1 cellular context compared by ENCODE assay signal in the genomic region with DNA sequence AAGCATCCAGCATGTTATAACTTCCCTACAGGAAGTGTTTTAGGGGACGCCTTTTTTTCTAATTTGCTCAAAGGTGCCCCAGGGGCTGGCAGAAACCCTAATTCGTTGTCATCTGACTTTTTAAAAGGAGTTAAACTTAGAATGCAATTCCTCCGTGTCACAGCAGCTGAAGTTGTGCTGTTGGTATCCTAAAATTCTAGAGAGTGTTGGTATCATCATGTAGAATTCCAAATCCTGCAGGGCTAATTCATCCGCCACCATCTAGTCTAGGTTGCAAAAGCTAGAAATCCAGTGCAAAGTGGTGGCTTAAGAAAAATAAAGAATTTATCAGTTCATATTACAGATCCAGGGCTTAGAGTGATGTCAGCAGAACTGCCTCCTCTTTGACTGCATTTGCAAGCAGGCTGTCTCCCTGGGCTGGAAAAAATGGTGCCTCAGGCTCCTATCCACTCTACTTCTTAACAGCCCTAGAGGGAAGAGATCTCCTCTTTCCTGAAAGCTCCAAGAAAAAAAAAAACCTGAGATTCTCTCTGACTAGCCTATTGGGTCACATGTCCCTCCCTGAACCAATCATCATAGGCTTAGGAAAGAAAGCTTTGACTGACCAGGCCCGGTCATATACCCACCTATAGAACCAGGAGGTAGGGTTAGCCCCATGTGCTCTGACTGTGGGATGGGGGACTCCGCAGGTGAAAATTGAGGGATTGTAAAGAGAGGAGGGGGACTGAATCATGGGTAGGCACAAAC.
A peak's percentile ranks its signal among the peaks of the same experiment; 100 is the strongest.
TF ChIP-seq lines count a peak whose summit lies in the region.

No MANE protein-coding gene starts in this region.

TF ChIP-seq in K562, 482 proteins besides CTCF, POLR2A, EP300 and RAD21 (continued from another document and continues in another):
- TF ChIP-seq, protein P1, sequence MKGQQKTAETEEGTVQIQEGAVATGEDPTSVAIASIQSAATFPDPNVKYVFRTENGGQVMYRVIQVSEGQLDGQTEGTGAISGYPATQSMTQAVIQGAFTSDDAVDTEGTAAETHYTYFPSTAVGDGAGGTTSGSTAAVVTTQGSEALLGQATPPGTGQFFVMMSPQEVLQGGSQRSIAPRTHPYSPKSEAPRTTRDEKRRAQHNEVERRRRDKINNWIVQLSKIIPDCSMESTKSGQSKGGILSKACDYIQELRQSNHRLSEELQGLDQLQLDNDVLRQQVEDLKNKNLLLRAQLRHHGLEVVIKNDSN (CRISPR knock-in tag; IDR thresholded peaks at IDR 0.05): peak; percentile 85
- TF ChIP-seq CBFA2T2 (conservative IDR thresholded peaks at IDR 0.05) (0 out of 2 replicates have a peak, but pooled peaks have one; percentile 13), MAZ (CRISPR knock-in tag; conservative IDR thresholded peaks at IDR 0.05 in 1 of 2, IDR thresholded peaks at IDR 0.05 in 1 of 2) (no peak), TOE1 (IDR thresholded peaks at IDR 0.05; ENCODE audit: borderline replicate concordance) (0 out of 2 replicates have a peak, but pooled peaks have one; percentile 13), TOE1 (CRISPR knock-in tag; IDR thresholded peaks at IDR 0.05; ENCODE audit: borderline replicate concordance, low read depth) (no peak), ELF1 (tag; IDR thresholded peaks at IDR 0.05) (peak; percentile 79; the same call in 1 of the 2 replicates), TEAD2 (tag; IDR thresholded peaks at IDR 0.05) (no peak), NFIC (IDR thresholded peaks at IDR 0.05) (no peak), ZNF778 (CRISPR knock-in tag; IDR thresholded peaks at IDR 0.05) (no peak), ETV5 (CRISPR knock-in tag; IDR thresholded peaks at IDR 0.05; ENCODE audit: low read depth) (peak; percentile 58; the same call in 1 of the 2 replicates), ZNF316 (IDR thresholded peaks at IDR 0.05) (peak; percentile 23; the same call in 1 of the 2 replicates), SMAD3 (CRISPR knock-in tag; conservative IDR thresholded peaks at IDR 0.05) (no peak), KLF10 (CRISPR knock-in tag; IDR thresholded peaks at IDR 0.05) (no peak), ZNF197 (CRISPR knock-in tag; IDR thresholded peaks at IDR 0.05; ENCODE audit: low read depth) (0 out of 2 replicates have a peak, but pooled peaks have one; percentile 58), ZNF175 (CRISPR knock-in tag; IDR thresholded peaks at IDR 0.05; ENCODE audit: low read depth) (peak; percentile 58; the same call in 1 of the 2 replicates), SETDB1 (IDR thresholded peaks at IDR 0.05; ENCODE audit: low read length) (no peak), ATF1 (CRISPR knock-in tag; IDR thresholded peaks at IDR 0.05) (no peak), ATF1 (tag; IDR thresholded peaks at IDR 0.05) (no peak), NFRKB (IDR thresholded peaks at IDR 0.05; ENCODE audit: low read depth) (peak; percentile 75; the same call in 1 of the 2 replicates), ZNF384 (IDR thresholded peaks at IDR 0.05; ENCODE audit: low read depth, low read length) (peak; percentile 91), POLR2G (IDR thresholded peaks at IDR 0.05; ENCODE audit: low read depth, low read length) (no peak), SMAD1 (IDR thresholded peaks at IDR 0.05; ENCODE audit: low read depth, low read length, partially characterized antibody) (no peak), TCF3 (CRISPR knock-in tag; IDR thresholded peaks at IDR 0.05) (no peak), ILK (tag; IDR thresholded peaks at IDR 0.05; ENCODE audit: borderline replicate concordance, low read depth) (no peak), ZNF41 (CRISPR knock-in tag; conservative IDR thresholded peaks at IDR 0.05) (no peak), KLF13 (tag; IDR thresholded peaks at IDR 0.05; ENCODE audit: borderline replicate concordance, low read depth) (0 out of 2 replicates have a peak, but pooled peaks have one; percentile 17), ZBTB8A (IDR thresholded peaks at IDR 0.05; ENCODE audit: partially characterized antibody) (no peak), PHF8 (IDR thresholded peaks at IDR 0.05; ENCODE audit: borderline replicate concordance, low read length) (peak; percentile 2; the same call in 1 of the 2 replicates), ESRRA (IDR thresholded peaks at IDR 0.05; ENCODE audit: borderline replicate concordance, low read depth) (no peak), SAFB2 (IDR thresholded peaks at IDR 0.05; ENCODE audit: borderline replicate concordance, low read depth, low read length, severe bottlenecking) (no peak), MYC (IDR thresholded peaks at IDR 0.05; ENCODE audit: low read depth, low read length) (0 out of 2 replicates have a peak, but pooled peaks have one; percentile 2), MYC (CRISPR knock-in tag; IDR thresholded peaks at IDR 0.05; ENCODE audit: borderline replicate concordance, low read depth) (no peak), PHB (CRISPR knock-in tag; IDR thresholded peaks at IDR 0.05) (0 out of 2 replicates have a peak, but pooled peaks have one; percentile 29), GATA2 (CRISPR knock-in tag; IDR thresholded peaks at IDR 0.05) (0 out of 2 replicates have a peak, but pooled peaks have one; percentile 3), BRD9 (IDR thresholded peaks at IDR 0.05; ENCODE audit: low read depth, partially characterized antibody) (peak; percentile 21)
- TF ChIP-seq, protein P2, sequence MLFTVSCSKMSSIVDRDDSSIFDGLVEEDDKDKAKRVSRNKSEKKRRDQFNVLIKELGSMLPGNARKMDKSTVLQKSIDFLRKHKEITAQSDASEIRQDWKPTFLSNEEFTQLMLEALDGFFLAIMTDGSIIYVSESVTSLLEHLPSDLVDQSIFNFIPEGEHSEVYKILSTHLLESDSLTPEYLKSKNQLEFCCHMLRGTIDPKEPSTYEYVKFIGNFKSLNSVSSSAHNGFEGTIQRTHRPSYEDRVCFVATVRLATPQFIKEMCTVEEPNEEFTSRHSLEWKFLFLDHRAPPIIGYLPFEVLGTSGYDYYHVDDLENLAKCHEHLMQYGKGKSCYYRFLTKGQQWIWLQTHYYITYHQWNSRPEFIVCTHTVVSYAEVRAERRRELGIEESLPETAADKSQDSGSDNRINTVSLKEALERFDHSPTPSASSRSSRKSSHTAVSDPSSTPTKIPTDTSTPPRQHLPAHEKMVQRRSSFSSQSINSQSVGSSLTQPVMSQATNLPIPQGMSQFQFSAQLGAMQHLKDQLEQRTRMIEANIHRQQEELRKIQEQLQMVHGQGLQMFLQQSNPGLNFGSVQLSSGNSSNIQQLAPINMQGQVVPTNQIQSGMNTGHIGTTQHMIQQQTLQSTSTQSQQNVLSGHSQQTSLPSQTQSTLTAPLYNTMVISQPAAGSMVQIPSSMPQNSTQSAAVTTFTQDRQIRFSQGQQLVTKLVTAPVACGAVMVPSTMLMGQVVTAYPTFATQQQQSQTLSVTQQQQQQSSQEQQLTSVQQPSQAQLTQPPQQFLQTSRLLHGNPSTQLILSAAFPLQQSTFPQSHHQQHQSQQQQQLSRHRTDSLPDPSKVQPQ (CRISPR knock-in tag; IDR thresholded peaks at IDR 0.05; ENCODE audit: borderline replicate concordance): no peak
- TF ChIP-seq, protein P3, sequence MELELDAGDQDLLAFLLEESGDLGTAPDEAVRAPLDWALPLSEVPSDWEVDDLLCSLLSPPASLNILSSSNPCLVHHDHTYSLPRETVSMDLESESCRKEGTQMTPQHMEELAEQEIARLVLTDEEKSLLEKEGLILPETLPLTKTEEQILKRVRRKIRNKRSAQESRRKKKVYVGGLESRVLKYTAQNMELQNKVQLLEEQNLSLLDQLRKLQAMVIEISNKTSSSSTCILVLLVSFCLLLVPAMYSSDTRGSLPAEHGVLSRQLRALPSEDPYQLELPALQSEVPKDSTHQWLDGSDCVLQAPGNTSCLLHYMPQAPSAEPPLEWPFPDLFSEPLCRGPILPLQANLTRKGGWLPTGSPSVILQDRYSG (tag; conservative IDR thresholded peaks at IDR 0.05; ENCODE audit: low read depth): no peak
- TF ChIP-seq, protein P4, sequence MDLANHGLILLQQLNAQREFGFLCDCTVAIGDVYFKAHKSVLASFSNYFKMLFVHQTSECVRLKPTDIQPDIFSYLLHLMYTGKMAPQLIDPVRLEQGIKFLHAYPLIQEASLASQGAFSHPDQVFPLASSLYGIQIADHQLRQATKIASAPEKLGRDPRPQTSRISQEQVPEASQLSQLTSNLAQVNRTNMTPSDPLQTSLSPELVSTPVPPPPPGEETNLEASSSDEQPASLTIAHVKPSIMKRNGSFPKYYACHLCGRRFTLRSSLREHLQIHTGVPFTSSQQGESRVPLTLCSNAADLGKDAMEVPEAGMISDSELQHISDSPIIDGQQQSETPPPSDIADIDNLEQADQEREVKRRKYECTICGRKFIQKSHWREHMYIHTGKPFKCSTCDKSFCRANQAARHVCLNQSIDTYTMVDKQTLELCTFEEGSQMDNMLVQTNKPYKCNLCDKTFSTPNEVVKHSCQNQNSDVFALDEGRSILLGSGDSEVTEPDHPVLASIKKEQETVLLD (IDR thresholded peaks at IDR 0.05): no peak
- TF ChIP-seq, protein P5, sequence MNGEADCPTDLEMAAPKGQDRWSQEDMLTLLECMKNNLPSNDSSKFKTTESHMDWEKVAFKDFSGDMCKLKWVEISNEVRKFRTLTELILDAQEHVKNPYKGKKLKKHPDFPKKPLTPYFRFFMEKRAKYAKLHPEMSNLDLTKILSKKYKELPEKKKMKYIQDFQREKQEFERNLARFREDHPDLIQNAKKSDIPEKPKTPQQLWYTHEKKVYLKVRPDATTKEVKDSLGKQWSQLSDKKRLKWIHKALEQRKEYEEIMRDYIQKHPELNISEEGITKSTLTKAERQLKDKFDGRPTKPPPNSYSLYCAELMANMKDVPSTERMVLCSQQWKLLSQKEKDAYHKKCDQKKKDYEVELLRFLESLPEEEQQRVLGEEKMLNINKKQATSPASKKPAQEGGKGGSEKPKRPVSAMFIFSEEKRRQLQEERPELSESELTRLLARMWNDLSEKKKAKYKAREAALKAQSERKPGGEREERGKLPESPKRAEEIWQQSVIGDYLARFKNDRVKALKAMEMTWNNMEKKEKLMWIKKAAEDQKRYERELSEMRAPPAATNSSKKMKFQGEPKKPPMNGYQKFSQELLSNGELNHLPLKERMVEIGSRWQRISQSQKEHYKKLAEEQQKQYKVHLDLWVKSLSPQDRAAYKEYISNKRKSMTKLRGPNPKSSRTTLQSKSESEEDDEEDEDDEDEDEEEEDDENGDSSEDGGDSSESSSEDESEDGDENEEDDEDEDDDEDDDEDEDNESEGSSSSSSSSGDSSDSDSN (IDR thresholded peaks at IDR 0.05; ENCODE audit: borderline replicate concordance in 1 of 2, low read depth in 2 of 2, low read length in 2 of 2): 0 out of 4 replicates have a peak, but pooled peaks of 1 of the 2 experiments have one; percentile 5
- TF ChIP-seq, protein P6, sequence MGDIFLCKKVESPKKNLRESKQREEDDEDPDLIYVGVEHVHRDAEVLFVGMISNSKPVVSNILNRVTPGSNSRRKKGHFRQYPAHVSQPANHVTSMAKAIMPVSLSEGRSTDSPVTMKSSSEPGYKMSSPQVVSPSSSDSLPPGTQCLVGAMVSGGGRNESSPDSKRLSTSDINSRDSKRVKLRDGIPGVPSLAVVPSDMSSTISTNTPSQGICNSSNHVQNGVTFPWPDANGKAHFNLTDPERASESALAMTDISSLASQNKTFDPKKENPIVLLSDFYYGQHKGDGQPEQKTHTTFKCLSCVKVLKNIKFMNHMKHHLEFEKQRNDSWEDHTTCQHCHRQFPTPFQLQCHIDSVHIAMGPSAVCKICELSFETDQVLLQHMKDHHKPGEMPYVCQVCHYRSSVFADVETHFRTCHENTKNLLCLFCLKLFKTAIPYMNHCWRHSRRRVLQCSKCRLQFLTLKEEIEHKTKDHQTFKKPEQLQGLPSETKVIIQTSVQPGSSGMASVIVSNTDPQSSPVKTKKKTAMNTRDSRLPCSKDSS (IDR thresholded peaks at IDR 0.05; ENCODE audit: low read depth, partially characterized antibody): no peak
- TF ChIP-seq, protein P7, sequence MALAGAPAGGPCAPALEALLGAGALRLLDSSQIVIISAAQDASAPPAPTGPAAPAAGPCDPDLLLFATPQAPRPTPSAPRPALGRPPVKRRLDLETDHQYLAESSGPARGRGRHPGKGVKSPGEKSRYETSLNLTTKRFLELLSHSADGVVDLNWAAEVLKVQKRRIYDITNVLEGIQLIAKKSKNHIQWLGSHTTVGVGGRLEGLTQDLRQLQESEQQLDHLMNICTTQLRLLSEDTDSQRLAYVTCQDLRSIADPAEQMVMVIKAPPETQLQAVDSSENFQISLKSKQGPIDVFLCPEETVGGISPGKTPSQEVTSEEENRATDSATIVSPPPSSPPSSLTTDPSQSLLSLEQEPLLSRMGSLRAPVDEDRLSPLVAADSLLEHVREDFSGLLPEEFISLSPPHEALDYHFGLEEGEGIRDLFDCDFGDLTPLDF (CRISPR knock-in tag; IDR thresholded peaks at IDR 0.05): no peak
- TF ChIP-seq, protein P8, sequence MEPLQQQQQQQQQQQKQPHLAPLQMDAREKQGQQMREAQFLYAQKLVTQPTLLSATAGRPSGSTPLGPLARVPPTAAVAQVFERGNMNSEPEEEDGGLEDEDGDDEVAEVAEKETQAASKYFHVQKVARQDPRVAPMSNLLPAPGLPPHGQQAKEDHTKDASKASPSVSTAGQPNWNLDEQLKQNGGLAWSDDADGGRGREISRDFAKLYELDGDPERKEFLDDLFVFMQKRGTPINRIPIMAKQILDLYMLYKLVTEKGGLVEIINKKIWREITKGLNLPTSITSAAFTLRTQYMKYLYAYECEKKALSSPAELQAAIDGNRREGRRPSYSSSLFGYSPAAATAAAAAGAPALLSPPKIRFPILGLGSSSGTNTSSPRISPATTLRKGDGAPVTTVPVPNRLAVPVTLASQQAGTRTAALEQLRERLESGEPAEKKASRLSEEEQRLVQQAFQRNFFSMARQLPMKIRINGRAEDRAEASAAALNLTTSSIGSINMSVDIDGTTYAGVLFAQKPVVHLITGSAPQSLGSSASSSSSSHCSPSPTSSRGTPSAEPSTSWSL (CRISPR knock-in tag; IDR thresholded peaks at IDR 0.05; ENCODE audit: borderline replicate concordance): no peak
- TF ChIP-seq, protein P9, sequence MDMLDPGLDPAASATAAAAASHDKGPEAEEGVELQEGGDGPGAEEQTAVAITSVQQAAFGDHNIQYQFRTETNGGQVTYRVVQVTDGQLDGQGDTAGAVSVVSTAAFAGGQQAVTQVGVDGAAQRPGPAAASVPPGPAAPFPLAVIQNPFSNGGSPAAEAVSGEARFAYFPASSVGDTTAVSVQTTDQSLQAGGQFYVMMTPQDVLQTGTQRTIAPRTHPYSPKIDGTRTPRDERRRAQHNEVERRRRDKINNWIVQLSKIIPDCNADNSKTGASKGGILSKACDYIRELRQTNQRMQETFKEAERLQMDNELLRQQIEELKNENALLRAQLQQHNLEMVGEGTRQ (CRISPR knock-in tag; IDR thresholded peaks at IDR 0.05): peak; percentile 89
- TF ChIP-seq, protein P10, sequence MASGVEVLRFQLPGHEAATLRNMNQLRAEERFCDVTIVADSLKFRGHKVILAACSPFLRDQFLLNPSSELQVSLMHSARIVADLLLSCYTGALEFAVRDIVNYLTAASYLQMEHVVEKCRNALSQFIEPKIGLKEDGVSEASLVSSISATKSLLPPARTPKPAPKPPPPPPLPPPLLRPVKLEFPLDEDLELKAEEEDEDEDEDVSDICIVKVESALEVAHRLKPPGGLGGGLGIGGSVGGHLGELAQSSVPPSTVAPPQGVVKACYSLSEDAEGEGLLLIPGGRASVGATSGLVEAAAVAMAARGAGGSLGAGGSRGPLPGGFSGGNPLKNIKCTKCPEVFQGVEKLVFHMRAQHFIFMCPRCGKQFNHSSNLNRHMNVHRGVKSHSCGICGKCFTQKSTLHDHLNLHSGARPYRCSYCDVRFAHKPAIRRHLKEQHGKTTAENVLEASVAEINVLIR (CRISPR knock-in tag; IDR thresholded peaks at IDR 0.05): no peak
- TF ChIP-seq, protein P11, sequence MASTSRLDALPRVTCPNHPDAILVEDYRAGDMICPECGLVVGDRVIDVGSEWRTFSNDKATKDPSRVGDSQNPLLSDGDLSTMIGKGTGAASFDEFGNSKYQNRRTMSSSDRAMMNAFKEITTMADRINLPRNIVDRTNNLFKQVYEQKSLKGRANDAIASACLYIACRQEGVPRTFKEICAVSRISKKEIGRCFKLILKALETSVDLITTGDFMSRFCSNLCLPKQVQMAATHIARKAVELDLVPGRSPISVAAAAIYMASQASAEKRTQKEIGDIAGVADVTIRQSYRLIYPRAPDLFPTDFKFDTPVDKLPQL (IDR thresholded peaks at IDR 0.05; ENCODE audit: extremely low read depth, insufficient read length): no peak
